2 cellular contexts compared by ENCODE assay signal in genomic region chr2:69018629-69019227, GRCh38.
TF ChIP-seq lines count a peak whose summit lies in the region.

No MANE protein-coding gene starts in this region.

TF ChIP-seq in A549, 52 proteins besides CTCF, POLR2A, EP300 and RAD21 (continued from another document):
- TF ChIP-seq, protein P1, sequence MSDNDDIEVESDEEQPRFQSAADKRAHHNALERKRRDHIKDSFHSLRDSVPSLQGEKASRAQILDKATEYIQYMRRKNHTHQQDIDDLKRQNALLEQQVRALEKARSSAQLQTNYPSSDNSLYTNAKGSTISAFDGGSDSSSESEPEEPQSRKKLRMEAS (IDR thresholded peaks at IDR 0.05) = peak; percentile 38; the same call in 1 of the 2 replicates
- TF ChIP-seq GATA3 (IDR thresholded peaks at IDR 0.05; ENCODE audit: borderline replicate concordance) (no peak), RARB (CRISPR knock-in tag; IDR thresholded peaks at IDR 0.05) (no peak), ZSCAN20 (CRISPR knock-in tag; IDR thresholded peaks at IDR 0.05) (no peak), CEBPB (IDR thresholded peaks at IDR 0.05) (no peak), FOSL2 (IDR thresholded peaks at IDR 0.05) (no peak), FOSL2 (CRISPR knock-in tag; IDR thresholded peaks at IDR 0.05) (peak; percentile 54), SMC3 (IDR thresholded peaks at IDR 0.05) (no peak), FOXS1 (CRISPR knock-in tag; IDR thresholded peaks at IDR 0.05) (no peak)

TF ChIP-seq in SK-N-SH treated with all-trans-retinoic acid at 6 μM for 48 hours, 23 proteins besides CTCF, POLR2A, EP300 and RAD21 (continued from another document):
- TF ChIP-seq GLIS3 (CRISPR knock-in tag; IDR thresholded peaks at IDR 0.05) (no peak), ESRRG (CRISPR knock-in tag; IDR thresholded peaks at IDR 0.05) (no peak)
